Comparison of ENCODE assay signal across 21 cellular contexts in the genomic region with DNA sequence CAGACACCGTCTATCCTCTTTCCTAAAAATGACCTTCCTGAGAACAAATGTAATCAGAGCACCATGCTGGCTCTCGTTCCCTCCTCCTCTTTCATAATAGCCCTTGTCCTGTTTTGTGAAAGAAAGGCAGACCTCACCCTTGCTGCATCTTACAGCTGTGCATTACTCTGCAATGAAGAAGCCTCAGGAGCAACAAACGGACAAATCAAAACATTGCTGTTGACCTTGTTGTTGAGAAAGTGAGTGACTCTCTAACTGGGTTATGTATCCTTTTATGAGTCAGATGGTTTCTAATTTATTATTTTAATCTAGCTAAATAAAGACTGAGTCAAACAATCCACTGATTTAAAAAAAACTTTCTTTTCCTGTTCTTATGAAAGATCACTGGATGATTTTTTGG.
DNase-seq lines count a peak whose midpoint lies in the region; ATAC-seq, FAIRE-seq and TF ChIP-seq lines count a peak whose summit lies in the region.
"Had no signal": no experiment of that assay in that cellular context is flagged by ENCODE, and none has a peak within 500 bp of the region (broad histone marks: within the 10 kb centered on the region; RNA-seq: fewer than 3 reads in every experiment).

No MANE protein-coding gene starts in this region.

- H3K4me1 ChIP-seq in astrocyte (ENCODE audit: insufficient read depth, low read length), result peaks cover 4% of the 10 kb centered on the region
- H3K4me1 ChIP-seq: colonic mucosa, left ventricle myocardium inferior, prostate gland had no signal

- H3K4me3 Mint-ChIP-seq in activated CD4-positive, alpha-beta T cell treated with anti-CD3 and anti-CD28 coated beads for 36 hours, result no peak overlapping the region
- no peak overlapping the region for H3K4me3 Mint-ChIP-seq in astrocyte (ENCODE audit: unreplicated experiment)
- H3K4me3 Mint-ChIP-seq in stimulated activated effector memory CD8-positive, alpha-beta T cell treated with anti-CD3 and anti-CD28 coated beads, Interleukin-12 subunit alpha, Interleukin-12 subunit beta, amount 100 ng/mL, for 72 hours, result no peak overlapping the region
- no peak overlapping the region for H3K4me3 Mint-ChIP-seq in naive thymus-derived CD8-positive, alpha-beta T cell
- H3K4me3 Mint-ChIP-seq: natural killer cell had no signal

- no peak for DNase-seq in activated CD4-positive, alpha-beta T cell treated with anti-CD3 and anti-CD28 coated beads for 36 hours
- DNase-seq in activated CD4-positive, alpha-beta T cell treated with anti-CD3 and anti-CD28 coated beads, Interleukin-2, amount 50 U/mL, for 4 hours, result no peak
- DNase-seq in astrocyte (ENCODE audit: low read depth), result peak; percentile 37
- DNase-seq in fibroblast of villous mesenchyme (ENCODE audit: low read depth), result peak; percentile 22
- no peak for DNase-seq in stimulated activated effector memory CD8-positive, alpha-beta T cell treated with anti-CD3 and anti-CD28 coated beads, Interleukin-12 subunit alpha, Interleukin-12 subunit beta, amount 100 ng/mL, for 72 hours (ENCODE audit: low spot score in 2 of 2)
- DNase-seq in naive thymus-derived CD8-positive, alpha-beta T cell, result no peak
- no peak for DNase-seq in SKM-1 treated with dmso at 0.1 percent for 144 hours (lab: John Stamatoyannopoulos, UW; ENCODE audit: unreplicated experiment)
- DNase-seq: 8988T; activated CD4-positive, alpha-beta T cell treated with anti-CD3 and anti-CD28 coated beads for 48 hours; activated T-cell treated with anti-CD3 and anti-CD28 coated beads, Interleukin-2, amount 50 U/mL, for 1 hour; Calu3; colonic mucosa; GF-D8; left ventricle myocardium inferior; natural killer cell; NCI-H2107; RPMI8226 had no signal

- peaks cover 10% of the 10 kb centered on the region for H3K4me1 Mint-ChIP-seq in activated CD4-positive, alpha-beta T cell treated with anti-CD3 and anti-CD28 coated beads for 36 hours
- H3K4me1 Mint-ChIP-seq in astrocyte (ENCODE audit: low read depth, unreplicated experiment), result peaks cover 5% of the 10 kb centered on the region
- H3K4me1 Mint-ChIP-seq in stimulated activated effector memory CD8-positive, alpha-beta T cell treated with anti-CD3 and anti-CD28 coated beads, Interleukin-12 subunit alpha, Interleukin-12 subunit beta, amount 100 ng/mL, for 72 hours, result no peaks in the 10 kb centered on the region
- no peaks in the 10 kb centered on the region for H3K4me1 Mint-ChIP-seq in naive thymus-derived CD8-positive, alpha-beta T cell
- H3K4me1 Mint-ChIP-seq: natural killer cell had no signal

- H3K36me3 Mint-ChIP-seq in activated CD4-positive, alpha-beta T cell treated with anti-CD3 and anti-CD28 coated beads for 36 hours (ENCODE audit: low read depth), result no peaks in the 10 kb centered on the region
- no peaks in the 10 kb centered on the region for H3K36me3 Mint-ChIP-seq in astrocyte (ENCODE audit: low read depth, unreplicated experiment)
- H3K36me3 Mint-ChIP-seq in stimulated activated effector memory CD8-positive, alpha-beta T cell treated with anti-CD3 and anti-CD28 coated beads, Interleukin-12 subunit alpha, Interleukin-12 subunit beta, amount 100 ng/mL, for 72 hours, result no peaks in the 10 kb centered on the region
- no peaks in the 10 kb centered on the region for H3K36me3 Mint-ChIP-seq in naive thymus-derived CD8-positive, alpha-beta T cell
- H3K36me3 Mint-ChIP-seq: natural killer cell had no signal

- H4K20me1 ChIP-seq in astrocyte (ENCODE audit: insufficient read depth, low read length), result no peaks in the 10 kb centered on the region

- no peaks in the 10 kb centered on the region for H3K27me3 ChIP-seq in astrocyte (ENCODE audit: insufficient read depth, low read length)
- H3K27me3 ChIP-seq: colonic mucosa had no signal

- H3K9me3 Mint-ChIP-seq in activated CD4-positive, alpha-beta T cell treated with anti-CD3 and anti-CD28 coated beads for 36 hours (ENCODE audit: low read depth), result no peaks in the 10 kb centered on the region
- H3K9me3 Mint-ChIP-seq in astrocyte (ENCODE audit: unreplicated experiment), result no peaks in the 10 kb centered on the region
- no peaks in the 10 kb centered on the region for H3K9me3 Mint-ChIP-seq in stimulated activated effector memory CD8-positive, alpha-beta T cell treated with anti-CD3 and anti-CD28 coated beads, Interleukin-12 subunit alpha, Interleukin-12 subunit beta, amount 100 ng/mL, for 72 hours
- no peaks in the 10 kb centered on the region for H3K9me3 Mint-ChIP-seq in naive thymus-derived CD8-positive, alpha-beta T cell
- H3K9me3 Mint-ChIP-seq: natural killer cell had no signal

- CTCF ChIA-PET in activated CD4-positive, alpha-beta T cell treated with anti-CD3 and anti-CD28 coated beads for 36 hours (lab: Charles Lee), result interaction anchor here (0.9 to 1.7 kb wide), 3 partner anchors 13 to 56 kb away, joined by 3 to 6 read pairs (median 3); no protein-coding TSS in a partner anchor

- FAIRE-seq in astrocyte (lab: Jason Lieb, UNC), result no peak
- FAIRE-seq: GM19239 had no signal

- ATAC-seq in activated CD4-positive, alpha-beta T cell treated with anti-CD3 and anti-CD28 coated beads for 36 hours, result peak; percentile 91
- ATAC-seq in stimulated activated effector memory CD8-positive, alpha-beta T cell treated with anti-CD3 and anti-CD28 coated beads, Interleukin-12 subunit alpha, Interleukin-12 subunit beta, amount 100 ng/mL, for 72 hours, result peak; percentile 58
- no peak for ATAC-seq in GM19455 (IDR thresholded peaks at IDR 0.05; ENCODE audit: unreplicated experiment)
- no peak for ATAC-seq in naive thymus-derived CD8-positive, alpha-beta T cell
- ATAC-seq: natural killer cell had no signal

- TF ChIP-seq CTCF in astrocyte (IDR thresholded peaks at IDR 0.05; ENCODE audit: insufficient read depth, low read depth, low read length) (no peak), fibroblast of villous mesenchyme (IDR thresholded peaks at IDR 0.05; ENCODE audit: insufficient read depth, low read depth, low read length) (no peak)

- H3K27me3 Mint-ChIP-seq in activated CD4-positive, alpha-beta T cell treated with anti-CD3 and anti-CD28 coated beads for 36 hours, result peaks cover 10% of the 10 kb centered on the region
- H3K27me3 Mint-ChIP-seq in astrocyte (ENCODE audit: low read depth, unreplicated experiment), result no peaks in the 10 kb centered on the region
- peaks cover 5 to 15% (median 12%) of the 10 kb centered on the region in 5 donors for H3K27me3 Mint-ChIP-seq in naive thymus-derived CD8-positive, alpha-beta T cell

- H3K4me2 ChIP-seq in astrocyte (ENCODE audit: low read length), result peak overlapping the region; percentile 60

- intact Hi-C loops in activated CD4-positive, alpha-beta T cell treated with anti-CD3 and anti-CD28 coated beads for 36 hours (cut with DNase I, micrococcal nuclease), result loop anchor here (1.0 kb wide), 2 partner anchors 13 to 15 kb away; no protein-coding TSS in a partner anchor

- POLR2A ChIA-PET in activated CD4-positive, alpha-beta T cell treated with anti-CD3 and anti-CD28 coated beads for 36 hours (lab: Charles Lee), result no interaction called here
- POLR2A ChIA-PET in naive thymus-derived CD8-positive, alpha-beta T cell (lab: Charles Lee), result no interaction called here

- H3K36me3 ChIP-seq in astrocyte (ENCODE audit: insufficient read depth, low read length), result no peaks in the 10 kb centered on the region
- H3K36me3 ChIP-seq: colonic mucosa, left ventricle myocardium inferior, prostate gland had no signal

- no peak overlapping the region for H3K9ac ChIP-seq in astrocyte (ENCODE audit: low read length)

- peak overlapping the region; percentile 60 for H3K27ac ChIP-seq in astrocyte (ENCODE audit: low read depth, low read length)
- H3K27ac ChIP-seq: colonic mucosa, epithelial cell of prostate, left ventricle myocardium inferior, prostate gland had no signal

- H3K4me3 ChIP-seq in astrocyte (ENCODE audit: insufficient read depth, low read depth, low read length) (no peak overlapping the region), fibroblast of villous mesenchyme (ENCODE audit: low read depth, low read length) (no peak overlapping the region)
- H3K4me3 ChIP-seq: colonic mucosa, left ventricle myocardium inferior, prostate gland had no signal

- H2AFZ ChIP-seq in astrocyte (ENCODE audit: low read depth, low read length), result no peak overlapping the region

- no peaks in the 10 kb centered on the region for H3K9me3 ChIP-seq in astrocyte (ENCODE audit: insufficient read depth, low read depth, low read length)
- H3K9me3 ChIP-seq: colonic mucosa, left ventricle myocardium inferior, prostate gland had no signal

- no peaks in the 10 kb centered on the region for H3K79me2 ChIP-seq in astrocyte (ENCODE audit: insufficient read depth, low read length)

- H3K27ac Mint-ChIP-seq in activated CD4-positive, alpha-beta T cell treated with anti-CD3 and anti-CD28 coated beads for 36 hours, result no peak overlapping the region
- H3K27ac Mint-ChIP-seq in astrocyte (ENCODE audit: unreplicated experiment), result no peak overlapping the region
- H3K27ac Mint-ChIP-seq in stimulated activated effector memory CD8-positive, alpha-beta T cell treated with anti-CD3 and anti-CD28 coated beads, Interleukin-12 subunit alpha, Interleukin-12 subunit beta, amount 100 ng/mL, for 72 hours, result no peak overlapping the region
- no peak overlapping the region for H3K27ac Mint-ChIP-seq in naive thymus-derived CD8-positive, alpha-beta T cell
- H3K27ac Mint-ChIP-seq: natural killer cell had no signal

Comparison
In these comparisons a context has a peak if more than half of its experiments do, and no peak if none do; other contexts are left out.
1. ATAC-seq: peak in activated CD4-positive, alpha-beta T cell treated with anti-CD3 and anti-CD28 coated beads for 36 hours (single experiment) and stimulated activated effector memory CD8-positive, alpha-beta T cell treated with anti-CD3 and anti-CD28 coated beads, Interleukin-12 subunit alpha, Interleukin-12 subunit beta, amount 100 ng/mL, for 72 hours (single experiment); none in GM19455 (single experiment) and naive thymus-derived CD8-positive, alpha-beta T cell (0 of 2).
2. DNase-seq: peak in astrocyte (single experiment) and fibroblast of villous mesenchyme (single experiment); none in activated CD4-positive, alpha-beta T cell treated with anti-CD3 and anti-CD28 coated beads for 36 hours (single experiment), activated CD4-positive, alpha-beta T cell treated with anti-CD3 and anti-CD28 coated beads, Interleukin-2, amount 50 U/mL, for 4 hours (0 of 2), stimulated activated effector memory CD8-positive, alpha-beta T cell treated with anti-CD3 and anti-CD28 coated beads, Interleukin-12 subunit alpha, Interleukin-12 subunit beta, amount 100 ng/mL, for 72 hours (0 of 2), naive thymus-derived CD8-positive, alpha-beta T cell (0 of 10) and SKM-1 treated with dmso at 0.1 percent for 144 hours (single experiment).